Comparison of ENCODE assay signal across 35 cellular contexts in genomic region chr15:37931321-37931720, GRCh38. TPM values are rescaled to one million over a fixed set of nuclear protein-coding genes. Genes with fewer than 3 reads are reported as not detected.
"Had no signal": no experiment of that assay in that cellular context is flagged by ENCODE, and none has a peak within 500 bp of the region (broad histone marks: within the 10 kb centered on the region; RNA-seq: fewer than 3 reads in every experiment).

No MANE protein-coding gene starts in this region.

- H3K4me1 ChIP-seq: adrenal gland, Peyer's patch had no signal

- H3K36me3 ChIP-seq: adrenal gland, MG63, Peyer's patch had no signal

- ATAC-seq: activated T-cell treated with anti-CD3 and anti-CD28 coated beads, Interleukin-2, amount 50 U/mL, for 4 hours; activated T-helper 17 cell treated with anti-CD3 and anti-CD28 coated beads, Interleukin-2, amount 50 U/mL, for 72 hours; body of pancreas; T-cell had no signal

- H3K27me3 ChIP-seq: adrenal gland, body of pancreas, MG63, Peyer's patch had no signal

- H3K9me3 ChIP-seq: adrenal gland, body of pancreas, MG63, Peyer's patch had no signal

- H3K4me3 ChIP-seq: adrenal gland, body of pancreas, MG63, Peyer's patch had no signal

- DNase-seq: activated CD4-positive, alpha-beta memory T cell treated with anti-CD3 and anti-CD28 coated beads for 36 hours; activated CD4-positive, alpha-beta T cell treated with anti-CD3 and anti-CD28 coated beads, Interleukin-2, amount 10 ng/mL, durations not matched to agents 7 days and 5 days; activated CD4-positive, CD25-positive, alpha-beta regulatory T cell; activated CD8-positive, alpha-beta memory T cell treated with anti-CD3 and anti-CD28 coated beads for 24 hours; activated gamma-delta T cell treated with Interleukin-2 at 50 U/mL for 16 hours; activated naive CD4-positive, alpha-beta T cell treated with anti-CD3 and anti-CD28 coated beads, Interleukin-2, amount 50 U/mL, for 16 hours; activated naive CD8-positive, alpha-beta T cell treated with anti-CD3 and anti-CD28 coated beads, Interleukin-2, amount 10 ng/mL, durations not matched to agents 7 days and 5 days; activated T-cell treated with anti-CD3 and anti-CD28 coated beads, Interleukin-2, amount 50 U/mL, for 4 hours; adrenal gland; aorta; body of pancreas; central memory CD4-positive, alpha-beta T cell; MG63; MV-4-11; NCI-H1092 treated with DMSO at 0.1 percent for 48 hours; NCI-H1417 treated with DMSO at 0.1 percent for 48 hours; NCI-H1694; NCI-H2029; NCI-H2107; NCI-H2171 treated with DMSO at 0.1 percent for 48 hours; NCI-H345; NCI-H510A; NCI-H526 treated with DMSO at 0.1 percent for 48 hours; NK-92 treated with Interleukin-12 subunit alpha and Interleukin-12 subunit beta, amount 100 ng/mL, for 24 hours; OCI-M1; Peyer's patch; SHP77; T-cell had no signal

- H3K27ac ChIP-seq: adrenal gland, body of pancreas, Peyer's patch, RWPE1, VCaP had no signal

RNA-seq across cellular contexts. Expression of gene TMCO5A, which starts 3.1 kb away (rescaled TPM):
- total RNA-seq: activated CD4-positive, alpha-beta memory T cell treated with anti-CD3 and anti-CD28 coated beads for 36 hours; activated CD4-positive, alpha-beta T cell treated with anti-CD3 and anti-CD28 coated beads, Interleukin-2, amount 10 ng/mL, durations not matched to agents 7 days and 5 days; activated naive CD8-positive, alpha-beta T cell treated with anti-CD3 and anti-CD28 coated beads, Interleukin-2, amount 10 ng/mL, durations not matched to agents 7 days and 5 days; activated T-cell treated with anti-CD3 and anti-CD28 coated beads, Interleukin-2, amount 50 U/mL, for 4 hours; activated T-helper 17 cell treated with anti-CD3 and anti-CD28 coated beads, Interleukin-2, amount 50 U/mL, for 72 hours; adrenal gland; aorta; body of pancreas; bronchial epithelial cell; chondrocyte; Peyer's patch; SK-MEL-5; T-cell; T-helper 2 cell treated with Interferon-gamma antibody and Interleukin-4, amounts not matched to agents 100 ng/mL and 5 ng/mL, for 36 hours had no signal
